19 cellular contexts compared by ENCODE assay signal in the genomic region with DNA sequence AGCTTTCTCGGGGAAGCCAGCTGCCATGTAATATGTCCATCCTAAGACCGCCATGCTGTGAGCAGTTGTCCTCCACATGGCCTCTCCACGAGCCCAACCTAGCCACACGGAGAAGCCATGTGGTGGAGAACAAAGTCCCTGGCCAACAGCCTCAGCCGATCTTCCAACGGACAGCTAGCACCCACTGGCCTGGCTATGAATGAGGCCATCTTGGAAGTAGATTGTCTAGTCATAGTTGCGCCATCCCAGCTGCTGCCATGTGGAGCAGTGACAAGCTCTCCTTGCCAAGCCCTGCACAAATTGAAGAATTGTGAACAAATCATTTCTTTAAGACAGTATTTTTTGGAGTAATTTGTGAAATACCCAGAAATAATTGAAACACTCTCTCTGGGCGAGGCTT. TPM values are rescaled to one million over a fixed set of nuclear protein-coding genes. Genes with fewer than 3 reads are reported as not detected.
"Had no signal": no experiment of that assay in that cellular context is flagged by ENCODE, and none has a peak within 500 bp of the region (broad histone marks: within the 10 kb centered on the region; RNA-seq: fewer than 3 reads in every experiment).

No MANE protein-coding gene starts in this region.

- H3K9me3 ChIP-seq: pancreas, tibial artery had no signal

- H3K36me3 ChIP-seq: pancreas, tibial artery had no signal

- H3K4me1 ChIP-seq: foreskin keratinocyte had no signal

- DNase-seq: activated CD4-positive, alpha-beta T cell treated with anti-CD3 and anti-CD28 coated beads, Interleukin-2, amount 10 ng/mL, durations not matched to agents 7 days and 5 days; activated CD8-positive, alpha-beta memory T cell treated with anti-CD3 and anti-CD28 coated beads, Interleukin-2, amount 10 ng/mL, durations not matched to agents 7 days and 5 days; activated CD8-positive, alpha-beta T cell treated with anti-CD3 and anti-CD28 coated beads for 36 hours; activated gamma-delta T cell; activated naive CD4-positive, alpha-beta T cell treated with anti-CD3 and anti-CD28 coated beads, Interleukin-2, amount 50 U/mL, for 16 hours; activated naive CD8-positive, alpha-beta T cell treated with anti-CD3 and anti-CD28 coated beads, Interleukin-2, amount 50 U/mL, for 24 hours; activated T-cell treated with anti-CD3 and anti-CD28 coated beads for 4 hours; foreskin keratinocyte; hippocampal formation; nephron progenitor cell; pancreas; small intestine; stimulated activated CD4-positive, alpha-beta T cell treated with anti-CD3 and anti-CD28 coated beads, Interleukin-2, amount 100 ng/mL, for 24 hours; stimulated activated naive CD8-positive, alpha-beta T cell treated with anti-CD3 and anti-CD28 coated beads, Interleukin-15, amount 100 ng/mL, for 72 hours; tibial artery had no signal

- H3K4me3 ChIP-seq: pancreas, tibial artery had no signal

- FAIRE-seq: endometrium, pancreas, small intestine had no signal

- ATAC-seq: activated CD4-positive, CD25-positive, alpha-beta regulatory T cell treated with anti-CD3 and anti-CD28 coated beads, Interleukin-2, amount 50 U/mL, for 24 hours; activated CD8-positive, alpha-beta memory T cell treated with anti-CD3 and anti-CD28 coated beads, Interleukin-2, amount 10 ng/mL, durations not matched to agents 7 days and 5 days; activated CD8-positive, alpha-beta T cell treated with anti-CD3 and anti-CD28 coated beads for 36 hours; activated naive CD8-positive, alpha-beta T cell treated with anti-CD3 and anti-CD28 coated beads, Interleukin-2, amount 50 U/mL, for 24 hours; foreskin keratinocyte; pancreas; stimulated activated effector memory CD8-positive, alpha-beta T cell treated with anti-CD3 and anti-CD28 coated beads, Interleukin-12 subunit alpha, Interleukin-12 subunit beta, amount 100 ng/mL, for 72 hours; stimulated activated naive CD8-positive, alpha-beta T cell treated with anti-CD3 and anti-CD28 coated beads, Interleukin-15, amount 100 ng/mL, for 72 hours had no signal

- H3K27ac ChIP-seq: foreskin keratinocyte, pancreas, tibial artery had no signal

- H3K27me3 ChIP-seq: pancreas, tibial artery had no signal

RNA-seq across cellular contexts. Expression of a gene that starts 49.3 kb away (rescaled TPM):
- total RNA-seq: foreskin keratinocyte, myocyte had no signal
- polyA plus RNA-seq: foreskin keratinocyte had no signal
